Comparison of ENCODE assay signal across 15 cellular contexts in genomic region chr2:137507237-137507636, GRCh38.
DNase-seq lines count a peak whose midpoint lies in the region; ATAC-seq and TF ChIP-seq lines count a peak whose summit lies in the region.
"Had no signal": no experiment of that assay in that cellular context is flagged by ENCODE, and none has a peak within 500 bp of the region (broad histone marks: within the 10 kb centered on the region; RNA-seq: fewer than 3 reads in every experiment).

No MANE protein-coding gene starts in this region.

- ATAC-seq in mucosa of descending colon (peak; percentile 70), HG03378 (IDR thresholded peaks at IDR 0.05; ENCODE audit: unreplicated experiment) (no peak)

- H3K4me3 ChIP-seq in mucosa of descending colon: no peak overlapping the region
- H3K4me3 ChIP-seq: BLaER1 had no signal

- H3K4me1 ChIP-seq in mucosa of descending colon (ENCODE audit: low read depth): no peaks in the 10 kb centered on the region
- H3K4me1 ChIP-seq: BLaER1 had no signal

- intact Hi-C loops in mucosa of descending colon (cut with DNase I, micrococcal nuclease): no loop called here

- no peak for TF ChIP-seq CTCF in mucosa of descending colon (IDR thresholded peaks at IDR 0.05)

- no peaks in the 10 kb centered on the region for H3K36me3 ChIP-seq in mucosa of descending colon (ENCODE audit: low read depth)
- H3K36me3 ChIP-seq: BLaER1 had no signal

- DNase-seq in DMS53 (lab: John Stamatoyannopoulos, UW) (peak; percentile 29), DMS53 treated with DMSO at 0.1 percent for 48 hours (lab: John Stamatoyannopoulos, UW; ENCODE audit: unreplicated experiment) (no peak), NCI-H1105 (lab: John Stamatoyannopoulos, UW) (peak; percentile 30), astrocyte of the hippocampus (ENCODE audit: low read depth, low spot score) (peak; percentile 5), mucosa of descending colon (peak in 1 of 3 donors; percentile 7), SHP77 (lab: John Stamatoyannopoulos, UW) (no peak)
- no peak for DNase-seq in stimulated activated CD8-positive, alpha-beta memory T cell treated with anti-CD3 and anti-CD28 coated beads, Interleukin-4, amount 100 ng/mL, for 48 hours
- DNase-seq: CD8-positive, alpha-beta memory T cell; DMS 273 treated with DMSO at 0.1 percent for 48 hours; NCI-H1694 treated with DMSO at 0.1 percent for 48 hours; NCI-H526; SIG-M5; T-helper 2 cell had no signal

- no peaks in the 10 kb centered on the region for H3K9me3 ChIP-seq in mucosa of descending colon
- H3K9me3 ChIP-seq: BLaER1 had no signal

Comparison
In these comparisons a context has a peak if more than half of its experiments do, and no peak if none do; other contexts are left out.
1. DNase-seq: peak in DMS53 (single experiment), NCI-H1105 (single experiment) and astrocyte of the hippocampus (single experiment); none in DMS53 treated with DMSO at 0.1 percent for 48 hours (single experiment), stimulated activated CD8-positive, alpha-beta memory T cell treated with anti-CD3 and anti-CD28 coated beads, Interleukin-4, amount 100 ng/mL, for 48 hours (single experiment) and SHP77 (0 of 2).